13 cellular contexts compared by ENCODE assay signal in genomic region chr10:513393-513792, GRCh38.
DNase-seq lines count a peak whose midpoint lies in the region; ATAC-seq and TF ChIP-seq lines count a peak whose summit lies in the region.
"Had no signal": no experiment of that assay in that cellular context is flagged by ENCODE, and none has a peak within 500 bp of the region (broad histone marks: within the 10 kb centered on the region; RNA-seq: fewer than 3 reads in every experiment).

No MANE protein-coding gene starts in this region.

- peak; percentile 45 for ATAC-seq in GM21576 (IDR thresholded peaks at IDR 0.05; ENCODE audit: unreplicated experiment)
- ATAC-seq in natural killer cell treated with Interleukin-12 subunit alpha and Interleukin-12 subunit beta and Interleukin-15 and Interleukin-18, amount 100 ng/mL, for 72 hours, result peak; percentile 50 to 55
- no peak for ATAC-seq in GM18873 (IDR thresholded peaks at IDR 0.05; ENCODE audit: low FRiP score, unreplicated experiment)
- no peak for ATAC-seq in HG02610 (IDR thresholded peaks at IDR 0.05; ENCODE audit: unreplicated experiment)
- ATAC-seq in GM21723 (IDR thresholded peaks at IDR 0.05; ENCODE audit: unreplicated experiment), result no peak
- no peak for ATAC-seq in HG03196 (IDR thresholded peaks at IDR 0.05; ENCODE audit: unreplicated experiment)

- peak; percentile 11 for DNase-seq in COLO668 (lab: John Stamatoyannopoulos, UW; ENCODE audit: unreplicated experiment)
- DNase-seq in natural killer cell treated with Interleukin-12 subunit alpha and Interleukin-12 subunit beta and Interleukin-15 and Interleukin-18, amount 100 ng/mL, for 72 hours (ENCODE audit: low spot score), result no peak
- DNase-seq: activated CD4-positive, alpha-beta T cell treated with anti-CD3 and anti-CD28 coated beads, Interleukin-2, amount 50 U/mL, for 1 hour; activated naive CD4-positive, alpha-beta T cell treated with anti-CD3 and anti-CD28 coated beads, Interleukin-2, amount 10 ng/mL, durations not matched to agents 7 days and 5 days; GDM1; stimulated activated CD4-positive, alpha-beta T cell treated with anti-CD3 and anti-CD28 coated beads, Interleukin-2, amount 100 ng/mL, for 24 hours; stimulated activated naive CD4-positive, alpha-beta T cell had no signal

- H3K27ac Mint-ChIP-seq in brain, result peak overlapping the region; percentile 5 to 86 (median 56)
- H3K27ac Mint-ChIP-seq in natural killer cell treated with Interleukin-12 subunit alpha and Interleukin-12 subunit beta and Interleukin-15 and Interleukin-18, amount 100 ng/mL, for 72 hours, result no peak overlapping the region
- H3K27ac Mint-ChIP-seq: activated naive CD4-positive, alpha-beta T cell treated with anti-CD3 and anti-CD28 coated beads, Interleukin-2, amount 10 ng/mL, durations not matched to agents 7 days and 5 days had no signal

- no peaks in the 10 kb centered on the region for H3K9me3 Mint-ChIP-seq in brain
- no peaks in the 10 kb centered on the region for H3K9me3 Mint-ChIP-seq in natural killer cell treated with Interleukin-12 subunit alpha and Interleukin-12 subunit beta and Interleukin-15 and Interleukin-18, amount 100 ng/mL, for 72 hours
- H3K9me3 Mint-ChIP-seq: activated naive CD4-positive, alpha-beta T cell treated with anti-CD3 and anti-CD28 coated beads, Interleukin-2, amount 10 ng/mL, durations not matched to agents 7 days and 5 days had no signal

- H3K27me3 Mint-ChIP-seq in brain, result no peaks in the 10 kb centered on the region
- H3K27me3 Mint-ChIP-seq in natural killer cell treated with Interleukin-12 subunit alpha and Interleukin-12 subunit beta and Interleukin-15 and Interleukin-18, amount 100 ng/mL, for 72 hours, result peaks cover 6 to 10% of the 10 kb centered on the region in 2 donors

- H3K4me3 Mint-ChIP-seq in brain, result no peak overlapping the region
- H3K4me3 Mint-ChIP-seq in natural killer cell treated with Interleukin-12 subunit alpha and Interleukin-12 subunit beta and Interleukin-15 and Interleukin-18, amount 100 ng/mL, for 72 hours, result peak overlapping the region; percentile 76
- H3K4me3 Mint-ChIP-seq: activated naive CD4-positive, alpha-beta T cell treated with anti-CD3 and anti-CD28 coated beads, Interleukin-2, amount 10 ng/mL, durations not matched to agents 7 days and 5 days had no signal

- H3K4me1 Mint-ChIP-seq in brain, result peaks cover 91% of the 10 kb centered on the region
- H3K4me1 Mint-ChIP-seq in natural killer cell treated with Interleukin-12 subunit alpha and Interleukin-12 subunit beta and Interleukin-15 and Interleukin-18, amount 100 ng/mL, for 72 hours (ENCODE audit: low read depth in 2 of 2), result peaks cover 19 to 21% of the 10 kb centered on the region in 2 donors

- H3K36me3 Mint-ChIP-seq in brain, result peaks cover 6% of the 10 kb centered on the region
- no peaks in the 10 kb centered on the region for H3K36me3 Mint-ChIP-seq in natural killer cell treated with Interleukin-12 subunit alpha and Interleukin-12 subunit beta and Interleukin-15 and Interleukin-18, amount 100 ng/mL, for 72 hours
- H3K36me3 Mint-ChIP-seq: activated naive CD4-positive, alpha-beta T cell treated with anti-CD3 and anti-CD28 coated beads, Interleukin-2, amount 10 ng/mL, durations not matched to agents 7 days and 5 days had no signal

- no peak for TF ChIP-seq CTCF in brain (conservative IDR thresholded peaks at IDR 0.05)

Comparison
In these comparisons a context has a peak if more than half of its experiments do, and no peak if none do; other contexts are left out.
1. ATAC-seq: peak in GM21576 (single experiment) and natural killer cell treated with Interleukin-12 subunit alpha and Interleukin-12 subunit beta and Interleukin-15 and Interleukin-18, amount 100 ng/mL, for 72 hours (2 of 2); none in GM18873 (single experiment), HG02610 (single experiment), GM21723 (single experiment) and HG03196 (single experiment).
2. H3K27ac Mint-ChIP-seq: peak in brain (5 of 5); none in natural killer cell treated with Interleukin-12 subunit alpha and Interleukin-12 subunit beta and Interleukin-15 and Interleukin-18, amount 100 ng/mL, for 72 hours (0 of 2).